In genomic region chr12:56449622-56449984, GRCh38 we compare ENCODE assay signal across 8 cellular contexts. TPM values are rescaled to one million over a fixed set of nuclear protein-coding genes. Genes with fewer than 3 reads are reported as not detected.
DNase-seq lines count a peak whose midpoint lies in the region; ATAC-seq, FAIRE-seq and TF ChIP-seq lines count a peak whose summit lies in the region.

No MANE protein-coding gene starts in this region.

- POLR2A ChIA-PET in K562 (lab: Yijun Ruan, JAX) = interaction anchor here (0.6 to 2.9 kb wide), 17 partner anchors 8 to 187 kb away, joined by 3 to 23 read pairs (median 5); partner anchors contain the start of genes CNPY2 and STAT2

- H3K4me1 ChIP-seq in heart right ventricle (peaks cover 0 to 20% (median 11%) of the 10 kb centered on the region in 9 donors), K562 (replicated peaks in 1 of 2; ENCODE audit: control insufficient read depth in 2 of 2, insufficient read depth in 2 of 2, low read length in 2 of 2) (peaks cover 14 to 17% of the 10 kb centered on the region in 2 experiments), mesendoderm (ENCODE audit: control insufficient read depth, low read depth, low read length) (no peaks in the 10 kb centered on the region), aorta (ENCODE audit: control insufficient read depth in 1 of 2, insufficient read depth in 2 of 2, low read length in 2 of 2) (no peaks in the 10 kb centered on the region)

- peaks cover 4% of the 10 kb centered on the region for H3K79me1 ChIP-seq in mesendoderm (ENCODE audit: low read length)

- ATAC-seq in heart right ventricle (no peak), left cardiac atrium (no peak), K562 (no peak), aorta (ENCODE audit: low FRiP score) (no peak)

- no peak overlapping the region for H2BK15ac ChIP-seq in mesendoderm (replicated peaks; ENCODE audit: low read depth)

- in situ Hi-C loops in K562 (cut with MboI) = no loop called here

- no peaks in the 10 kb centered on the region for H3K9me3 ChIP-seq in heart right ventricle
- H3K9me3 ChIP-seq in K562 (replicated peaks; ENCODE audit: control insufficient read depth, insufficient read depth, low read depth, low read length) = no peaks in the 10 kb centered on the region
- no peaks in the 10 kb centered on the region for H3K9me3 ChIP-seq in aorta (ENCODE audit: control insufficient read depth, low read length)

- H3K79me2 ChIP-seq in K562 (ENCODE audit: control insufficient read depth, insufficient read depth, low read length) (peaks cover 34% of the 10 kb centered on the region), mesendoderm (ENCODE audit: control insufficient read depth, insufficient read depth, low read length) (peaks cover 2% of the 10 kb centered on the region)

- H3K36me3 ChIP-seq in heart right ventricle = no peaks in the 10 kb centered on the region
- peaks cover 17% of the 10 kb centered on the region for H3K36me3 ChIP-seq in K562 (ENCODE audit: control insufficient read depth, insufficient read depth, low read length)
- no peaks in the 10 kb centered on the region for H3K36me3 ChIP-seq in mesendoderm (ENCODE audit: control insufficient read depth, insufficient read depth, low read length)
- H3K36me3 ChIP-seq in aorta (ENCODE audit: control insufficient read depth in 1 of 2, insufficient read depth in 2 of 2, low read length in 1 of 2) = no peaks in the 10 kb centered on the region

- H3K27ac ChIP-seq in heart right ventricle (peak overlapping the region; percentile 11 to 92 (median 86)), K562 (ENCODE audit: extremely low read depth, low read depth, low read length) (peak overlapping the region; percentile 91; the same call in 2 of the 3 replicates), mesendoderm (ENCODE audit: low read depth, low read length) (no peak overlapping the region), aorta (ENCODE audit: low read depth in 1 of 2, low read length in 2 of 2) (peak overlapping the region; percentile 72 to 77)

- H3K4ac ChIP-seq in mesendoderm (ENCODE audit: low read depth, low read length) = no peak overlapping the region

- no peak overlapping the region for H2BK120ac ChIP-seq in mesendoderm (ENCODE audit: low read depth, low read length)

- TF ChIP-seq CTCF in heart right ventricle (IDR thresholded peaks at IDR 0.05) (no peak), K562 (IDR thresholded peaks at IDR 0.05 in 2 of 3, conservative IDR thresholded peaks at IDR 0.05 in 1 of 3; ENCODE audit: insufficient read depth in 2 of 3, low read depth in 1 of 3, low read length in 3 of 3) (no peak), GM20000 (IDR thresholded peaks at IDR 0.05; ENCODE audit: extremely low read depth, missing control alignments) (no peak)

- TF ChIP-seq RAD21 in K562 (CRISPR knock-in tag; conservative IDR thresholded peaks at IDR 0.05 in 1 of 2, IDR thresholded peaks at IDR 0.05 in 1 of 2) = no peak

- no peak for TF ChIP-seq POLR2A in K562 (conservative IDR thresholded peaks at IDR 0.05)

- FAIRE-seq in K562 (lab: Jason Lieb, UNC) = no peak

- TF ChIP-seq EP300 in K562 (IDR thresholded peaks at IDR 0.05; ENCODE audit: low read length) = no peak

- H4K5ac ChIP-seq in mesendoderm (ENCODE audit: low read length) = no peak overlapping the region

- H3K23ac ChIP-seq in mesendoderm (ENCODE audit: low read length) = no peak overlapping the region

- no peak overlapping the region for H2BK5ac ChIP-seq in mesendoderm (ENCODE audit: low read length)

- H4K8ac ChIP-seq in mesendoderm (ENCODE audit: low read depth, low read length) = no peak overlapping the region

- H4K20me1 ChIP-seq in K562 (replicated peaks; ENCODE audit: control insufficient read depth, insufficient read depth, low read length) = no peaks in the 10 kb centered on the region

- 37 to 43% methylated on average over 5 of the region's 5 CpGs for WGBS in heart right ventricle, 2 donors
- WGBS in K562 (ENCODE audit: insufficient coverage, low coverage, missing lambda C conversion rate) = 22% methylated on average over 5 of the region's 5 CpGs
- WGBS in mesendoderm (ENCODE audit: extremely low coverage, insufficient coverage, low lambda C conversion rate) = 100% methylated on average over 1 of the region's 5 CpGs
- WGBS in aorta, 2 donors = 39 to 44% methylated on average over 5 of the region's 5 CpGs

- H3K27me3 ChIP-seq in heart right ventricle (no peaks in the 10 kb centered on the region), K562 (ENCODE audit: control insufficient read depth in 2 of 2, insufficient read depth in 2 of 2, low read length in 2 of 2) (no peaks in the 10 kb centered on the region), mesendoderm (ENCODE audit: insufficient read depth, low read length, poor library complexity) (no peaks in the 10 kb centered on the region), aorta (ENCODE audit: control insufficient read depth in 1 of 2, insufficient read depth in 2 of 2, low read length in 1 of 2) (no peaks in the 10 kb centered on the region)

- no peaks in the 10 kb centered on the region for H3K9me1 ChIP-seq in K562 (ENCODE audit: control insufficient read depth, insufficient read depth, low read length)

- H3K4me2 ChIP-seq in K562 (ENCODE audit: insufficient read depth, low read length) = peak overlapping the region; percentile 77
- H3K4me2 ChIP-seq in mesendoderm (ENCODE audit: low read length) = no peak overlapping the region

- peak overlapping the region; percentile 80 for H2AFZ ChIP-seq in K562 (ENCODE audit: low read depth, low read length)

- DNase-seq in heart right ventricle (no peak), left cardiac atrium (no peak), K562 (ENCODE audit: extremely low read depth in 1 of 4, low spot score in 3 of 4) (no peak), mesendoderm (no peak), aorta (no peak), H4 (ENCODE audit: low spot score) (no peak), GM20000 (ENCODE audit: low spot score) (no peak)
- DNase-seq in stimulated activated naive CD4-positive, alpha-beta T cell treated with Interleukin-2 at 50 U/mL for 16 hours (lab: John Stamatoyannopoulos, UW) = no peak

- intact Hi-C loops in heart right ventricle (cut with DNase I) = loop anchor here in 2 of 10 donors (1.0 to 10.0 kb wide), 2 partner anchors 75 to 89 kb away; partner anchors contain the start of gene STAT2 (in 1 of the 2)
- intact Hi-C loops in left cardiac atrium (cut with DNase I) = no loop called here
- intact Hi-C loops in K562 (cut with micrococcal nuclease) = loop anchor here (5.0 kb wide), 1 partner anchor 72 kb away; no protein-coding TSS in a partner anchor
- intact Hi-C loops in aorta (cut with DNase I) = no loop called here

- CTCF ChIA-PET in K562 (lab: Yijun Ruan, JAX; ENCODE audit: low intra/inter-chr PET ratio) = no interaction called here

- H3K56ac ChIP-seq in mesendoderm (ENCODE audit: low read length) = peak overlapping the region; percentile 40

- H3K9ac ChIP-seq in K562 (ENCODE audit: insufficient read depth in 1 of 2, low read depth in 2 of 2, low read length in 2 of 2) = peak overlapping the region in 1 of 2 experiments; percentile 84; a peak in 2 of 4 replicates
- H3K9ac ChIP-seq in mesendoderm (ENCODE audit: low read length) = peak overlapping the region; percentile 48

- H2AK5ac ChIP-seq in mesendoderm (ENCODE audit: low read length) = no peak overlapping the region

- no peak overlapping the region for H3K18ac ChIP-seq in mesendoderm (ENCODE audit: low read length)

- peak overlapping the region; percentile 52 to 83 (median 72) for H3K4me3 ChIP-seq in heart right ventricle
- H3K4me3 ChIP-seq in K562 = peak overlapping the region; percentile 52
- no peak overlapping the region for H3K4me3 ChIP-seq in mesendoderm (ENCODE audit: low read length)
- peak overlapping the region; percentile 39 to 83 for H3K4me3 ChIP-seq in aorta (ENCODE audit: low read length in 2 of 2)

- TSS peak; percentile 97 for BruUV-seq in K562 (replicated peaks; lab: Mats Ljungman, UMichigan)

RNA-seq across cellular contexts. Expression of gene TIMELESS, which starts 0.4 kb away (rescaled TPM):
- total RNA-seq in heart right ventricle = 1 to 10 TPM; 1.0 to 5.2 (median 2.0) TPM
- 1 to 10 TPM; 2.3 to 2.7 TPM for polyA plus RNA-seq in heart right ventricle
- total RNA-seq in left cardiac atrium = 1 to 10 TPM; 3.3 to 4.0 TPM
- 84.2 and 103 TPM in 2 replicates for total RNA-seq in K562 (2011; cell fraction: chromatin; rRNA removed; ENCODE audit: low replicate concordance)
- total RNA-seq in K562 (2011; cell fraction: nucleolus; rRNA removed) = 49.9 and 50.4 TPM in 2 replicates
- total RNA-seq in K562 (2011; cell fraction: nucleoplasm; rRNA removed) = 49.5 and 53.8 TPM in 2 replicates
- total RNA-seq in K562 (2014; rRNA removed) = 49.8 and 52.2 TPM in 2 replicates
- 27.8 and 29.7 TPM in 2 replicates for total RNA-seq in K562 (2014; rRNA removed; fragmentation: Illumina TruSeq; extraction: Trizol)
- total RNA-seq in K562 (2015; rRNA removed; fragmentation: Illumina TruSeq; extraction: Trizol) = 32.4 and 35.8 TPM in 2 replicates
- 53.5 and 59.2 TPM in 2 replicates for total RNA-seq in K562 (2021)
- polyA plus RNA-seq in K562 (2011; rRNA removed) = 14.9 and 16.7 TPM in 2 replicates
- 7.0 and 12.4 TPM in 2 replicates for polyA plus RNA-seq in K562 (2011; cell fraction: cytosol; rRNA removed)
- polyA plus RNA-seq in K562 (2011; cell fraction: nucleus; rRNA removed) = 94.4 and 103 TPM in 2 replicates
- polyA plus RNA-seq in K562 (2012) = 44.2 and 47.0 TPM in 2 replicates
- polyA plus RNA-seq in K562 (2014; fragmentation: Illumina TruSeq; extraction: Trizol) = 54.4 and 58.1 TPM in 2 replicates
- 10 to 100 TPM; 11.9 to 17.8 TPM for polyA plus RNA-seq in K562 (2014; fragmentation: Nextera tagmentation; extraction: Ambion mirVana)
- 43.5 and 49.1 TPM in 2 replicates for polyA plus RNA-seq in K562 (2014; rRNA removed)
- polyA minus RNA-seq in K562 (2011; rRNA and poly(A)+ RNA removed) = 10.8 and 15.5 TPM in 2 replicates
- polyA minus RNA-seq in K562 (2011; cell fraction: cytosol; rRNA and poly(A)+ RNA removed) = 16.9 and 17.3 TPM in 2 replicates
- 13.3 and 23.4 TPM in 2 replicates for polyA minus RNA-seq in K562 (2011; cell fraction: nucleus; rRNA and poly(A)+ RNA removed)
- 38.5 TPM for polyA plus RNA-seq in mesendoderm (2013, experiment 1 of 2)
- 38.7 TPM for polyA plus RNA-seq in mesendoderm (2013, experiment 2 of 2)
- total RNA-seq in aorta = 1 to 10 TPM; 4.0 to 5.9 TPM
- polyA plus RNA-seq in aorta = 1 to 10 TPM; 1.8 to 4.6 TPM
- total RNA-seq in H4 (2014; rRNA removed; shearing (Covaris generic)) = 9.8 and 12.7 TPM in 2 replicates

RNA-seq across cellular contexts. Expression of gene MIP, which starts 4.9 kb away (rescaled TPM):
- under 1 TPM in 2 of 10 donors, not detected in 8; 0.09 to 0.30 TPM for total RNA-seq in heart right ventricle
- polyA plus RNA-seq in heart right ventricle = not detected
- total RNA-seq in left cardiac atrium = under 1 TPM in 1 of 2 donors, not detected in 1; 0.50 TPM
- not detected in 2 replicates for total RNA-seq in K562 (2011; cell fraction: chromatin; rRNA removed; ENCODE audit: low replicate concordance)
- not detected in 2 replicates for total RNA-seq in K562 (2011; cell fraction: nucleolus; rRNA removed)
- total RNA-seq in K562 (2011; cell fraction: nucleoplasm; rRNA removed) = not detected in 2 replicates
- total RNA-seq in K562 (2014; rRNA removed) = 0.36 TPM in 1 of 2 replicates, not detected in the other
- not detected in 2 replicates for total RNA-seq in K562 (2014; rRNA removed; fragmentation: Illumina TruSeq; extraction: Trizol)
- 0.08 TPM in 1 of 2 replicates, not detected in the other for total RNA-seq in K562 (2015; rRNA removed; fragmentation: Illumina TruSeq; extraction: Trizol)
- total RNA-seq in K562 (2021) = 0.29 TPM in 1 of 2 replicates, not detected in the other
- 0.08 TPM in 1 of 2 replicates, not detected in the other for polyA plus RNA-seq in K562 (2011; rRNA removed)
- not detected in 2 replicates for polyA plus RNA-seq in K562 (2011; cell fraction: cytosol; rRNA removed)
- not detected in 2 replicates for polyA plus RNA-seq in K562 (2011; cell fraction: nucleus; rRNA removed)
- 0.14 TPM in 1 of 2 replicates, not detected in the other for polyA plus RNA-seq in K562 (2012)
- 0.09 TPM in 1 of 2 replicates, not detected in the other for polyA plus RNA-seq in K562 (2014; fragmentation: Illumina TruSeq; extraction: Trizol)
- under 1 TPM; 0.14 to 0.24 TPM for polyA plus RNA-seq in K562 (2014; fragmentation: Nextera tagmentation; extraction: Ambion mirVana)
- not detected in 2 replicates for polyA plus RNA-seq in K562 (2014; rRNA removed)
- polyA minus RNA-seq in K562 (2011; rRNA and poly(A)+ RNA removed) = not detected in 2 replicates
- not detected in 2 replicates for polyA minus RNA-seq in K562 (2011; cell fraction: cytosol; rRNA and poly(A)+ RNA removed)
- not detected in 2 replicates for polyA minus RNA-seq in K562 (2011; cell fraction: nucleus; rRNA and poly(A)+ RNA removed)
- polyA plus RNA-seq in mesendoderm (2013, experiment 1 of 2) = 0.06 TPM
- polyA plus RNA-seq in mesendoderm (2013, experiment 2 of 2) = 0.06 TPM
- total RNA-seq in aorta = not detected
- polyA plus RNA-seq in aorta = not detected
- 0.17 TPM in 1 of 2 replicates, not detected in the other for total RNA-seq in H4 (2014; rRNA removed; shearing (Covaris generic))

RNA-seq across cellular contexts. Expression of gene SPRYD4, which starts 18.8 kb away (rescaled TPM):
- 1 to 10 TPM; 3.0 to 5.0 (median 4.4) TPM for total RNA-seq in heart right ventricle
- polyA plus RNA-seq in heart right ventricle = 1 to 10 TPM; 1.9 to 2.3 TPM
- 1 to 10 TPM; 2.3 to 3.2 TPM for total RNA-seq in left cardiac atrium
- total RNA-seq in K562 (2011; cell fraction: chromatin; rRNA removed; ENCODE audit: low replicate concordance) = 8.5 and 14.2 TPM in 2 replicates
- 9.7 and 11.7 TPM in 2 replicates for total RNA-seq in K562 (2011; cell fraction: nucleolus; rRNA removed)
- total RNA-seq in K562 (2011; cell fraction: nucleoplasm; rRNA removed) = 13.3 and 18.9 TPM in 2 replicates
- total RNA-seq in K562 (2014; rRNA removed) = 1.8 and 2.4 TPM in 2 replicates
- total RNA-seq in K562 (2014; rRNA removed; fragmentation: Illumina TruSeq; extraction: Trizol) = 2.5 and 2.7 TPM in 2 replicates
- 2.3 and 2.6 TPM in 2 replicates for total RNA-seq in K562 (2015; rRNA removed; fragmentation: Illumina TruSeq; extraction: Trizol)
- 2.6 and 2.8 TPM in 2 replicates for total RNA-seq in K562 (2021)
- polyA plus RNA-seq in K562 (2011; rRNA removed) = 3.3 and 3.9 TPM in 2 replicates
- 3.5 and 3.6 TPM in 2 replicates for polyA plus RNA-seq in K562 (2011; cell fraction: cytosol; rRNA removed)
- polyA plus RNA-seq in K562 (2011; cell fraction: nucleus; rRNA removed) = 5.2 and 5.3 TPM in 2 replicates
- 2.2 and 2.3 TPM in 2 replicates for polyA plus RNA-seq in K562 (2012)
- 2.9 and 3.1 TPM in 2 replicates for polyA plus RNA-seq in K562 (2014; fragmentation: Illumina TruSeq; extraction: Trizol)
- polyA plus RNA-seq in K562 (2014; fragmentation: Nextera tagmentation; extraction: Ambion mirVana) = 1 to 10 TPM; 3.8 to 4.7 TPM
- 2.6 and 2.7 TPM in 2 replicates for polyA plus RNA-seq in K562 (2014; rRNA removed)
- polyA minus RNA-seq in K562 (2011; rRNA and poly(A)+ RNA removed) = 4.8 and 5.0 TPM in 2 replicates
- polyA minus RNA-seq in K562 (2011; cell fraction: cytosol; rRNA and poly(A)+ RNA removed) = 0.64 and 1.0 TPM in 2 replicates
- 4.2 and 6.4 TPM in 2 replicates for polyA minus RNA-seq in K562 (2011; cell fraction: nucleus; rRNA and poly(A)+ RNA removed)
- 2.9 TPM for polyA plus RNA-seq in mesendoderm (2013, experiment 1 of 2)
- polyA plus RNA-seq in mesendoderm (2013, experiment 2 of 2) = 2.8 TPM
- 1 to 10 TPM; 2.1 to 3.6 TPM for total RNA-seq in aorta
- polyA plus RNA-seq in aorta = 1 to 10 TPM; 1.6 to 1.8 TPM
- 1.6 and 1.8 TPM in 2 replicates for total RNA-seq in H4 (2014; rRNA removed; shearing (Covaris generic))

RNA-seq across cellular contexts. Expression of gene GLS2, which starts 38.4 kb away (rescaled TPM):
- total RNA-seq in heart right ventricle (1 to 10 TPM in 2 of 10 donors, under 1 TPM in 8; 0.19 to 1.4 (median 0.52) TPM), left cardiac atrium (under 1 TPM; 0.35 to 0.42 TPM), K562 (2014; rRNA removed) (0.29 TPM in 1 of 2 replicates, not detected in the other), K562 (2014; rRNA removed; fragmentation: Illumina TruSeq; extraction: Trizol) (not detected in 2 replicates), K562 (2015; rRNA removed; fragmentation: Illumina TruSeq; extraction: Trizol) (not detected in 2 replicates), K562 (2021) (not detected in 2 replicates), aorta (1 to 10 TPM in 1 of 2 donors, under 1 TPM in 1; 0.58 to 1.5 TPM)
- polyA plus RNA-seq in heart right ventricle (under 1 TPM; 0.22 to 0.59 TPM), K562 (2011; rRNA removed) (0.09 and 0.11 TPM in 2 replicates), K562 (2014; fragmentation: Illumina TruSeq; extraction: Trizol) (not detected in 2 replicates), K562 (2014; fragmentation: Nextera tagmentation; extraction: Ambion mirVana) (not detected), K562 (2014; rRNA removed) (not detected in 2 replicates), aorta (1 to 10 TPM; 1.0 to 1.4 TPM)
- total RNA-seq in K562 (2011; cell fraction: chromatin; rRNA removed; ENCODE audit: low replicate concordance) = not detected in 2 replicates
- total RNA-seq in K562 (2011; cell fraction: nucleolus; rRNA removed) = not detected in 2 replicates
- total RNA-seq in K562 (2011; cell fraction: nucleoplasm; rRNA removed) = not detected in 2 replicates
- 0.04 and 0.12 TPM in 2 replicates for polyA plus RNA-seq in K562 (2011; cell fraction: cytosol; rRNA removed)
- polyA plus RNA-seq in K562 (2011; cell fraction: nucleus; rRNA removed) = 0.11 and 0.39 TPM in 2 replicates
- polyA plus RNA-seq in K562 (2012) = not detected in 2 replicates
- 0.21 TPM in 1 of 2 replicates, not detected in the other for polyA minus RNA-seq in K562 (2011; rRNA and poly(A)+ RNA removed)
- polyA minus RNA-seq in K562 (2011; cell fraction: cytosol; rRNA and poly(A)+ RNA removed) = not detected in 2 replicates
- not detected in 2 replicates for polyA minus RNA-seq in K562 (2011; cell fraction: nucleus; rRNA and poly(A)+ RNA removed)
- 1.4 TPM for polyA plus RNA-seq in mesendoderm (2013, experiment 1 of 2)
- polyA plus RNA-seq in mesendoderm (2013, experiment 2 of 2) = 1.7 TPM
- not detected in 2 replicates for total RNA-seq in H4 (2014; rRNA removed; shearing (Covaris generic))
